Comparison of ENCODE assay signal across 8 cellular contexts in genomic region chr17:63445065-63445464, GRCh38. TPM values are rescaled to one million over a fixed set of nuclear protein-coding genes. Genes with fewer than 3 reads are reported as not detected.
DNase-seq lines count a peak whose midpoint lies in the region; ATAC-seq and TF ChIP-seq lines count a peak whose summit lies in the region.

No MANE protein-coding gene starts in this region.

- H3K4me1 Mint-ChIP-seq in T-helper 17 cell, result peaks cover 37% of the 10 kb centered on the region

- no peak for ATAC-seq in T-helper 17 cell
- no peak for ATAC-seq in HG02852 (IDR thresholded peaks at IDR 0.05; ENCODE audit: unreplicated experiment)
- ATAC-seq in foreskin keratinocyte, result no peak

- no peaks in the 10 kb centered on the region for H3K9me3 ChIP-seq in T-helper 17 cell (ENCODE audit: control insufficient read depth, low read length, poor library complexity, severe bottlenecking)

- H3K4me3 ChIP-seq in fibroblast of pulmonary artery (replicated peaks; ENCODE audit: low read depth, low read length) (peak overlapping the region; percentile 51), retinal pigment epithelial cell (ENCODE audit: low read length) (peak overlapping the region; percentile 43)

- peak overlapping the region; percentile 97 for H3K27ac Mint-ChIP-seq in T-helper 17 cell

- peak overlapping the region; percentile 93 for H3K4me3 Mint-ChIP-seq in T-helper 17 cell

- no peak for TF ChIP-seq CTCF in fibroblast of pulmonary artery (IDR thresholded peaks at IDR 0.05; ENCODE audit: low read length, missing control alignments)
- TF ChIP-seq CTCF in retinal pigment epithelial cell (conservative IDR thresholded peaks at IDR 0.05; ENCODE audit: low read depth, low read length), result no peak
- no peak for TF ChIP-seq CTCF in foreskin keratinocyte (conservative IDR thresholded peaks at IDR 0.05)

- H3K27ac ChIP-seq in foreskin keratinocyte, result no peak overlapping the region

- H3K27me3 ChIP-seq in foreskin keratinocyte, result no peaks in the 10 kb centered on the region

- no peaks in the 10 kb centered on the region for H3K36me3 Mint-ChIP-seq in T-helper 17 cell (ENCODE audit: low read depth)

- H3K27me3 Mint-ChIP-seq in T-helper 17 cell, result no peaks in the 10 kb centered on the region

- peaks cover 5% of the 10 kb centered on the region for H3K4me1 ChIP-seq in foreskin keratinocyte

- DNase-seq in NCI-H1417 (lab: John Stamatoyannopoulos, UW), result peak; percentile 11 to 56 (median 48)
- DNase-seq in NCI-H1417 treated with DMSO at 0.1 percent for 48 hours (lab: John Stamatoyannopoulos, UW), result no peak
- no peak for DNase-seq in T-helper 17 cell
- no peak for DNase-seq in fibroblast of pulmonary artery (ENCODE audit: low read depth)
- no peak for DNase-seq in retinal pigment epithelial cell (ENCODE audit: low read depth)
- DNase-seq in GM19238 (ENCODE audit: insufficient read length, low spot score), result no peak
- DNase-seq in foreskin keratinocyte, result no peak

RNA-seq across cellular contexts. Expression of gene CYB561, which starts 1.0 kb away (rescaled TPM):
- total RNA-seq in T-helper 17 cell (10 to 100 TPM; 50.8 to 69.9 TPM), foreskin keratinocyte (20.0 and 23.9 TPM in 2 replicates)
- 18.3 and 19.3 TPM in 2 replicates for polyA plus RNA-seq in foreskin keratinocyte

RNA-seq across cellular contexts. Expression of gene ACE, which starts 31.8 kb away (rescaled TPM):
- 10 to 100 TPM; 11.6 to 21.5 TPM for total RNA-seq in T-helper 17 cell
- total RNA-seq in foreskin keratinocyte, result 0.14 and 0.17 TPM in 2 replicates
- 0.04 and 0.11 TPM in 2 replicates for polyA plus RNA-seq in foreskin keratinocyte

Comparison
In these comparisons a context has a peak if more than half of its experiments do, and no peak if none do; other contexts are left out.
1. DNase-seq: peak in NCI-H1417 (3 of 3); none in NCI-H1417 treated with DMSO at 0.1 percent for 48 hours (single experiment), T-helper 17 cell (0 of 3), fibroblast of pulmonary artery (single experiment), retinal pigment epithelial cell (single experiment), GM19238 (single experiment) and foreskin keratinocyte (0 of 2).
2. RNA of gene ACE, which starts 31.8 kb away (total RNA-seq): 11.6 to 21.5 TPM in T-helper 17 cell; 0.14 to 0.17 TPM in foreskin keratinocyte; every median in the first group is over 10 times any median in the second.